Comparison of ENCODE assay signal across 8 cellular contexts in genomic region chr6:38973178-38974057, GRCh38.
A peak's percentile ranks its signal among the peaks of the same experiment; 100 is the strongest.
DNase-seq lines count a peak whose midpoint lies in the region; ATAC-seq, FAIRE-seq and TF ChIP-seq lines count a peak whose summit lies in the region.

No MANE protein-coding gene starts in this region.

- no peak overlapping the region for H2AFZ ChIP-seq in DND-41 (ENCODE audit: low read depth, low read length)

- POLR2A ChIA-PET in HEK293T (lab: Yijun Ruan, JAX): no interaction called here

- intact Hi-C loops in right cardiac atrium (cut with DNase I): loop anchor here in 3 of 4 donors (5.0 to 10.0 kb wide), 3 partner anchors 131 to 334 kb away; no protein-coding TSS in a partner anchor

- CTCF ChIA-PET in HEK293T (lab: Yijun Ruan, JAX): interaction anchor here (0.6 to 2.7 kb wide), 11 partner anchors 23 to 1749 kb away, joined by 3 to 12 read pairs (median 4); no protein-coding TSS in a partner anchor

- H3K27ac ChIP-seq in DND-41 (ENCODE audit: low read length) (no peak overlapping the region), right cardiac atrium (ENCODE audit: low read length) (no peak overlapping the region), small intestine (ENCODE audit: low read depth in 1 of 2, low read length in 1 of 2) (no peak overlapping the region)

- H4K20me1 ChIP-seq in DND-41 (ENCODE audit: insufficient read depth, low read length): no peaks in the 10 kb centered on the region

- H3K27me3 ChIP-seq in DND-41 (ENCODE audit: insufficient read depth, low read length, poor library complexity): peaks cover 18% of the 10 kb centered on the region
- no peaks in the 10 kb centered on the region for H3K27me3 ChIP-seq in right cardiac atrium (ENCODE audit: control insufficient read depth, insufficient read depth)
- no peaks in the 10 kb centered on the region for H3K27me3 ChIP-seq in small intestine (ENCODE audit: control insufficient read depth in 2 of 2, insufficient read depth in 2 of 2, low read length in 2 of 2)

- H3K4me3 ChIP-seq in DND-41 (ENCODE audit: low read depth in 1 of 2, low read length in 2 of 2): no peak overlapping the region
- no peak overlapping the region for H3K4me3 ChIP-seq in right cardiac atrium (ENCODE audit: low read length)
- no peak overlapping the region for H3K4me3 ChIP-seq in small intestine (ENCODE audit: low read depth in 1 of 2, low read length in 2 of 2)

- 66% methylated on average over 8 of the region's 8 CpGs for WGBS in right cardiac atrium
- 31 to 64% (median 35%) methylated on average over 8 of the region's 8 CpGs for WGBS in small intestine, 3 donors

- no peak overlapping the region for H3K4me2 ChIP-seq in DND-41 (ENCODE audit: insufficient read depth, low read length)

- no peak overlapping the region for H3K9ac ChIP-seq in DND-41 (ENCODE audit: low read depth, low read length)

- no peaks in the 10 kb centered on the region for H3K9me3 ChIP-seq in DND-41 (ENCODE audit: insufficient read depth, low read length, severe bottlenecking)
- H3K9me3 ChIP-seq in right cardiac atrium (ENCODE audit: control insufficient read depth, low read length): no peaks in the 10 kb centered on the region
- H3K9me3 ChIP-seq in small intestine (ENCODE audit: control insufficient read depth, low read depth): no peaks in the 10 kb centered on the region

- peak; percentile 67 for TF ChIP-seq CTCF in DND-41 (IDR thresholded peaks at IDR 0.05; ENCODE audit: borderline replicate concordance, extremely low read depth, low read length, poor library complexity, severe bottlenecking)

- H3K4me1 ChIP-seq in DND-41 (ENCODE audit: insufficient read depth, low read length) (no peaks in the 10 kb centered on the region), right cardiac atrium (ENCODE audit: control insufficient read depth, insufficient read depth, low read length) (no peaks in the 10 kb centered on the region), small intestine (ENCODE audit: control insufficient read depth in 2 of 2, insufficient read depth in 1 of 2, low read depth in 1 of 2, low read length in 1 of 2) (peaks cover 0 to 4% of the 10 kb centered on the region in 2 donors)

- H3K79me2 ChIP-seq in DND-41 (ENCODE audit: insufficient read depth, low read length): no peaks in the 10 kb centered on the region

- no peaks in the 10 kb centered on the region for H3K36me3 ChIP-seq in DND-41 (ENCODE audit: insufficient read depth, low read length)
- no peaks in the 10 kb centered on the region for H3K36me3 ChIP-seq in small intestine (ENCODE audit: control insufficient read depth in 2 of 2, insufficient read depth in 2 of 2, low read length in 2 of 2)

- FAIRE-seq in small intestine (lab: Jason Lieb, UNC): peak; percentile 30

- DNase-seq in DND-41 (peak; percentile 20), HEK293T (ENCODE audit: extremely low spot score) (peak; percentile 54), NCI-H524 (lab: John Stamatoyannopoulos, UW) (peak; percentile 65 to 74), amniotic epithelial cell (ENCODE audit: low read depth) (peak; percentile 66), right cardiac atrium (no peak), small intestine (peak; percentile 66)
- no peak for DNase-seq in activated CD4-positive, CD25-positive, alpha-beta regulatory T cell treated with anti-CD3 and anti-CD28 coated beads, Interleukin-2, amount 50 U/mL, for 72 hours

- ATAC-seq in DND-41 (ENCODE audit: insufficient read depth, low read depth) (peak; percentile 64; the same call in 2 of the 3 replicates), right cardiac atrium (peak; percentile 62 to 71), HG02870 (IDR thresholded peaks at IDR 0.05; ENCODE audit: unreplicated experiment) (no peak)

TF ChIP-seq in HEK293T, 16 proteins besides CTCF, POLR2A, EP300 and RAD21:
- TF ChIP-seq PKNOX1 (IDR thresholded peaks at IDR 0.05): no peak
- TF ChIP-seq SP1 (IDR thresholded peaks at IDR 0.05): no peak

Comparison
In these comparisons a context has a peak if more than half of its experiments do, and no peak if none do; other contexts are left out.
1. DNase-seq: peak in DND-41 (single experiment), HEK293T (single experiment), NCI-H524 (2 of 2), amniotic epithelial cell (single experiment) and small intestine (single experiment); none in right cardiac atrium (0 of 3) and activated CD4-positive, CD25-positive, alpha-beta regulatory T cell treated with anti-CD3 and anti-CD28 coated beads, Interleukin-2, amount 50 U/mL, for 72 hours (single experiment).